In genomic region chr3:11655188-11655928, GRCh38 we compare ENCODE assay signal across 8 cellular contexts. TPM values are rescaled to one million over a fixed set of nuclear protein-coding genes. Genes with fewer than 3 reads are reported as not detected.
A peak's percentile ranks its signal among the peaks of the same experiment; 100 is the strongest.
DNase-seq lines count a peak whose midpoint lies in the region; ATAC-seq, FAIRE-seq and TF ChIP-seq lines count a peak whose summit lies in the region.

No MANE protein-coding gene starts in this region.

- no peaks in the 10 kb centered on the region for H3K79me1 ChIP-seq in H9 (ENCODE audit: insufficient read depth, low read depth, low read length, poor library complexity, severe bottlenecking)

- no peak overlapping the region for H3K18ac ChIP-seq in H9 (ENCODE audit: insufficient read length, low read depth, low read length)

- no peaks in the 10 kb centered on the region for H4K20me1 ChIP-seq in H9 (ENCODE audit: control insufficient read depth, insufficient read depth, insufficient read length)

- H2BK12ac ChIP-seq in H9 (ENCODE audit: insufficient read length, low read depth, low read length): no peak overlapping the region

- no peak overlapping the region for H3K4me3 ChIP-seq in WERI-Rb-1 (ENCODE audit: low read depth, low read length)

- H3K23me2 ChIP-seq in H9 (ENCODE audit: insufficient read length, low read depth, low read length, poor library complexity, severe bottlenecking): no peaks in the 10 kb centered on the region

- H3K27ac Mint-ChIP-seq in H9: peak overlapping the region; percentile 1 to 92 (median 77); a peak in 3 of 7 replicates
- H3K27ac Mint-ChIP-seq in activated CD4-positive, alpha-beta T cell treated with anti-CD3 and anti-CD28 coated beads, Interleukin-2, amount 10 ng/mL, durations not matched to agents 24 days and 14 days: no peak overlapping the region

- no peak overlapping the region for H4K91ac ChIP-seq in H9 (ENCODE audit: insufficient read length, low read depth, low read length)

- no peak overlapping the region for H3T11ph ChIP-seq in H9 (ENCODE audit: low read length)

- no peak overlapping the region for H3K9ac ChIP-seq in H9 (ENCODE audit: extremely low read depth, insufficient read length, low read length)

- H2BK5ac ChIP-seq in H9 (ENCODE audit: insufficient read length, low read length): no peak overlapping the region

- TF ChIP-seq CTCF in H9 (conservative IDR thresholded peaks at IDR 0.05) (peak; percentile 72), WERI-Rb-1 (IDR thresholded peaks at IDR 0.05; ENCODE audit: low read depth, low read length) (peak; percentile 74)

- no peak overlapping the region for H3K4ac ChIP-seq in H9 (ENCODE audit: low read depth, low read length)

- no peak overlapping the region for H4K8ac ChIP-seq in H9 (replicated peaks; ENCODE audit: insufficient read length, low read depth, low read length)

- H3K36me3 Mint-ChIP-seq in H9 (ENCODE audit: insufficient read depth in 1 of 3, low read depth in 3 of 3): no peaks in the 10 kb centered on the region
- no peaks in the 10 kb centered on the region for H3K36me3 Mint-ChIP-seq in activated CD4-positive, alpha-beta T cell treated with anti-CD3 and anti-CD28 coated beads, Interleukin-2, amount 10 ng/mL, durations not matched to agents 24 days and 14 days (ENCODE audit: low read depth)

- H2BK120ac ChIP-seq in H9 (ENCODE audit: low read depth, low read length, poor library complexity, severe bottlenecking): no peak overlapping the region

- H3K79me2 ChIP-seq in H9 (ENCODE audit: insufficient read depth, low read length): no peaks in the 10 kb centered on the region

- H4K5ac ChIP-seq in H9 (ENCODE audit: insufficient read length, low read depth, low read length): no peak overlapping the region

- intact Hi-C loops in activated CD4-positive, alpha-beta T cell treated with anti-CD3 and anti-CD28 coated beads, Interleukin-2, amount 10 ng/mL, durations not matched to agents 24 days and 14 days (cut with micrococcal nuclease): loop anchor here (10.0 kb wide), 1 partner anchor 591 kb away; no protein-coding TSS in a partner anchor

- H3K14ac ChIP-seq in H9 (ENCODE audit: insufficient read depth, low read length): no peak overlapping the region

- H3K27ac ChIP-seq in H9 (ENCODE audit: insufficient read length, low read depth, low read length) (no peak overlapping the region), WERI-Rb-1 (no peak overlapping the region)

- WGBS in H9 (ENCODE audit: extremely low coverage, insufficient read length, low lambda C conversion rate): no CpG with 5 or more reads among the region's 13 CpGs

- H3K36me3 ChIP-seq in WERI-Rb-1: no peaks in the 10 kb centered on the region; the same call in 1 of the 2 replicates

- no peak for ATAC-seq in GM21528 (IDR thresholded peaks at IDR 0.05; ENCODE audit: low FRiP score, unreplicated experiment)

- H3K9me3 ChIP-seq in H9 (ENCODE audit: control insufficient read depth, low read depth, low read length) (no peaks in the 10 kb centered on the region), WERI-Rb-1 (ENCODE audit: severe bottlenecking) (no peaks in the 10 kb centered on the region)

- no peak overlapping the region for H2BK20ac ChIP-seq in H9 (ENCODE audit: low read depth, low read length, poor library complexity, severe bottlenecking)

- no peak overlapping the region for H2AFZ ChIP-seq in H9 (ENCODE audit: low read length)

- H2BK15ac ChIP-seq in H9 (ENCODE audit: low read depth, low read length): no peak overlapping the region

- no peak overlapping the region for H3K4me2 ChIP-seq in H9 (ENCODE audit: insufficient read depth, insufficient read length, low read length)

- DNase-seq in COLO668 (lab: John Stamatoyannopoulos, UW; ENCODE audit: unreplicated experiment) (peak; percentile 6), H9 (peak; percentile 55), WERI-Rb-1 (peak; percentile 55), left kidney (ENCODE audit: low read depth, low spot score) (peak; percentile 61), T-helper 1 cell (no peak), urothelium cell line (ENCODE audit: low spot score) (no peak)
- no peak for DNase-seq in activated CD4-positive, alpha-beta T cell treated with anti-CD3 and anti-CD28 coated beads, Interleukin-2, amount 10 ng/mL, durations not matched to agents 24 days and 14 days

- H2AK5ac ChIP-seq in H9 (ENCODE audit: insufficient read length, low read length): no peak overlapping the region

- no peak overlapping the region; a peak in 1 of 5 replicates for H3K4me3 Mint-ChIP-seq in H9
- no peak overlapping the region for H3K4me3 Mint-ChIP-seq in activated CD4-positive, alpha-beta T cell treated with anti-CD3 and anti-CD28 coated beads, Interleukin-2, amount 10 ng/mL, durations not matched to agents 24 days and 14 days

- H3K56ac ChIP-seq in H9 (ENCODE audit: insufficient read length, low read depth, low read length): no peak overlapping the region

- H3K27me3 ChIP-seq in H9 (ENCODE audit: insufficient read depth, low read length) (no peaks in the 10 kb centered on the region), WERI-Rb-1 (ENCODE audit: insufficient read depth, low read depth, severe bottlenecking) (no peaks in the 10 kb centered on the region)

- no peaks in the 10 kb centered on the region; the same call in 1 of the 2 replicates for H3K27me3 Mint-ChIP-seq in H9 (ENCODE audit: low read depth)
- H3K27me3 Mint-ChIP-seq in activated CD4-positive, alpha-beta T cell treated with anti-CD3 and anti-CD28 coated beads, Interleukin-2, amount 10 ng/mL, durations not matched to agents 24 days and 14 days: peaks cover 13% of the 10 kb centered on the region

- H3K4me1 Mint-ChIP-seq in H9: peaks cover 42 to 47% of the 10 kb centered on the region in 2 experiments
- peaks cover 5% of the 10 kb centered on the region for H3K4me1 Mint-ChIP-seq in activated CD4-positive, alpha-beta T cell treated with anti-CD3 and anti-CD28 coated beads, Interleukin-2, amount 10 ng/mL, durations not matched to agents 24 days and 14 days

- no peaks in the 10 kb centered on the region; the same call in 1 of the 2 replicates for H3K4me1 ChIP-seq in H9 (ENCODE audit: insufficient read depth, low read length)

- no peaks in the 10 kb centered on the region for H3K9me3 Mint-ChIP-seq in H9
- no peaks in the 10 kb centered on the region for H3K9me3 Mint-ChIP-seq in activated CD4-positive, alpha-beta T cell treated with anti-CD3 and anti-CD28 coated beads, Interleukin-2, amount 10 ng/mL, durations not matched to agents 24 days and 14 days

- FAIRE-seq in urothelium cell line (lab: Jason Lieb, UNC): no peak

- no peak overlapping the region for H3K23ac ChIP-seq in H9 (ENCODE audit: insufficient read length, low read depth, low read length)

RNA-seq across cellular contexts. Expression of gene VGLL4, which starts 11.6 kb away (rescaled TPM):
- total RNA-seq in H9 (2021): 42.1 and 44.6 TPM in 2 replicates
- total RNA-seq in activated CD4-positive, alpha-beta T cell treated with anti-CD3 and anti-CD28 coated beads, Interleukin-2, amount 10 ng/mL, durations not matched to agents 24 days and 14 days: 43.4 and 44.0 TPM in 2 replicates

Comparison
In these comparisons a context has a peak if more than half of its experiments do, and no peak if none do; other contexts are left out.
1. DNase-seq: peak in COLO668 (single experiment), H9 (single experiment), WERI-Rb-1 (single experiment) and left kidney (single experiment); none in T-helper 1 cell (0 of 5), activated CD4-positive, alpha-beta T cell treated with anti-CD3 and anti-CD28 coated beads, Interleukin-2, amount 10 ng/mL, durations not matched to agents 24 days and 14 days (single experiment) and urothelium cell line (single experiment).